In genomic region chr10:8171008-8171407, GRCh38 we compare ENCODE assay signal across 11 cellular contexts.
"Had no signal": no experiment of that assay in that cellular context is flagged by ENCODE, and none has a peak within 500 bp of the region (broad histone marks: within the 10 kb centered on the region; RNA-seq: fewer than 3 reads in every experiment).

No MANE protein-coding gene starts in this region.

- DNase-seq: GM23248, GOT3, H7, H9, HCEC 1CT, HFFc6 had no signal

- H3K4me3 ChIP-seq: GM23248, GM23338, HAP-1 had no signal

- H3K9me3 ChIP-seq: HAP-1 had no signal

- H2AFZ ChIP-seq: GM23248, GM23338 had no signal

- H3K4me1 ChIP-seq: HAP-1 had no signal

- H3K27ac ChIP-seq: GM23248 had no signal

- H3K27ac Mint-ChIP-seq: GM23338, H9, HFFc6 had no signal

- H3K4me2 ChIP-seq: GM23338 had no signal

- H3K9ac ChIP-seq: GM23248 had no signal

- H3K4me3 Mint-ChIP-seq: GM23338, H9, HFFc6 had no signal

- ATAC-seq: GM23338, HCT116 had no signal

- FAIRE-seq: H1, H54 had no signal

- H3K36me3 ChIP-seq: HAP-1 had no signal
